24 cellular contexts compared by ENCODE assay signal in the genomic region with DNA sequence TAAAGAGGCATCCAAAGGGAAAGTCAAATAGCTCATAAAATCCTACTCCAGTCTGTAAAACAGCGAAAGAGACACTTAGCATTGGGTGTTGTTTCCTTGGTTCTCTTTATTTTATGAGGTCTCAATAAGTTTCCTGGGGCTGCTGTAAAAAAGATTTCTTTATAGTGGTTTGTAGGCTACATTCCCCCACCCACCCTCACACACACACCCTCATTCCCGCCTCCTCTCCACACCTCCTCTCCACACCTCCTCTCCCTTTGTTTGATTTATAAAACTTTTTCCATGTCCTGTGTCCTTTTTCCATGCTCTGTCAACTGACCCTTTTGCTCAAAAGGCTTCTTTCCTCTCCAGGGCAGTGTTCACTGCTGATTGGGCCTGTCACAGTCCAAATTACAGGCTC.
DNase-seq lines count a peak whose midpoint lies in the region; ATAC-seq and TF ChIP-seq lines count a peak whose summit lies in the region.
"Had no signal": no experiment of that assay in that cellular context is flagged by ENCODE, and none has a peak within 500 bp of the region (broad histone marks: within the 10 kb centered on the region; RNA-seq: fewer than 3 reads in every experiment).

No MANE protein-coding gene starts in this region.

- ATAC-seq in esophagus mucosa: no peak
- ATAC-seq: A549, GM12878 had no signal

- no peaks in the 10 kb centered on the region for H3K9me3 ChIP-seq in right atrium auricular region
- H3K9me3 ChIP-seq: BE2C had no signal

- no peak overlapping the region for H3K27ac ChIP-seq in right atrium auricular region
- H3K27ac ChIP-seq: A549, GM23248 had no signal

- H3K4me1 Mint-ChIP-seq in mesothelial cell of epicardium (no peaks in the 10 kb centered on the region), neural crest cell (peaks cover 4% of the 10 kb centered on the region)
- H3K4me1 Mint-ChIP-seq: CD14-positive monocyte; CD8-positive, alpha-beta memory T cell had no signal

- H3K27ac Mint-ChIP-seq in mesothelial cell of epicardium (peak overlapping the region; percentile 39), neural crest cell (ENCODE audit: unreplicated experiment) (peak overlapping the region; percentile 68)
- H3K27ac Mint-ChIP-seq: CD14-positive monocyte; CD4-positive, alpha-beta T cell had no signal

- H3K4me3 ChIP-seq in LNCaP clone FGC (ENCODE audit: low read depth, low read length) (no peak overlapping the region), right atrium auricular region (no peak overlapping the region)
- H3K4me3 ChIP-seq: A549; BLaER1 treated with 17β-estradiol and CSF1 and Interleukin-3, amounts not matched to agents 10 nM and 100 nM; GM12878; GM23248 had no signal

- no peaks in the 10 kb centered on the region for H3K36me3 Mint-ChIP-seq in mesothelial cell of epicardium
- peaks cover 5% of the 10 kb centered on the region for H3K36me3 Mint-ChIP-seq in neural crest cell (ENCODE audit: low read depth)
- H3K36me3 Mint-ChIP-seq: CD14-positive monocyte had no signal

- TF ChIP-seq CTCF in LNCaP clone FGC (IDR thresholded peaks at IDR 0.05; ENCODE audit: control insufficient read depth, extremely low read depth, insufficient read depth): no peak
- TF ChIP-seq CTCF in mesothelial cell of epicardium (IDR thresholded peaks at IDR 0.05; ENCODE audit: unreplicated experiment): no peak
- no peak for TF ChIP-seq CTCF in neural crest cell (conservative IDR thresholded peaks at IDR 0.05)
- TF ChIP-seq CTCF in right atrium auricular region (IDR thresholded peaks at IDR 0.05): no peak

- H3K4me3 Mint-ChIP-seq in mesothelial cell of epicardium (no peak overlapping the region), neural crest cell (no peak overlapping the region)
- H3K4me3 Mint-ChIP-seq: CD14-positive monocyte; CD4-positive, alpha-beta T cell; CD8-positive, alpha-beta memory T cell had no signal

- H3K27me3 ChIP-seq in right atrium auricular region: no peaks in the 10 kb centered on the region
- H3K27me3 ChIP-seq: BE2C; BLaER1 treated with 17β-estradiol and CSF1 and Interleukin-3, amounts not matched to agents 10 nM and 100 nM had no signal

- no peaks in the 10 kb centered on the region for H3K36me3 ChIP-seq in right atrium auricular region
- H3K36me3 ChIP-seq: BE2C; BLaER1 treated with 17β-estradiol and CSF1 and Interleukin-3, amounts not matched to agents 10 nM and 100 nM had no signal

- H3K4me1 ChIP-seq in right atrium auricular region: no peaks in the 10 kb centered on the region
- H3K4me1 ChIP-seq: A549, BE2C had no signal

- peak; percentile 32 for DNase-seq in LNCaP clone FGC (ENCODE audit: low read depth)
- DNase-seq in SW480 (ENCODE audit: low spot score): peak; percentile 9
- no peak for DNase-seq in mesothelial cell of epicardium (ENCODE audit: low spot score in 2 of 2, unreplicated experiment in 2 of 2)
- no peak for DNase-seq in neural crest cell (ENCODE audit: low read depth, low spot score)
- DNase-seq in right atrium auricular region (ENCODE audit: low spot score): no peak
- no peak for DNase-seq in NCI-H1436 (lab: John Stamatoyannopoulos, UW)
- DNase-seq in NCI-H82 (lab: John Stamatoyannopoulos, UW): no peak
- DNase-seq: 8988T; ACHN; AML-193; BE2C; CD4-positive, alpha-beta T cell; CD8-positive, alpha-beta memory T cell; DMS 273 treated with DMSO at 0.1 percent for 48 hours; DMS79; EL; GM23248; H7; HCEC 1CT had no signal

- H3K27me3 Mint-ChIP-seq in mesothelial cell of epicardium (ENCODE audit: low read depth) (peaks cover 3% of the 10 kb centered on the region), neural crest cell (ENCODE audit: low read depth) (no peaks in the 10 kb centered on the region)
- H3K27me3 Mint-ChIP-seq: CD4-positive, alpha-beta T cell had no signal

- peaks cover 19% of the 10 kb centered on the region for H3K9me3 Mint-ChIP-seq in mesothelial cell of epicardium
- H3K9me3 Mint-ChIP-seq in neural crest cell: peaks cover 14% of the 10 kb centered on the region

Comparison
In these comparisons a context has a peak if more than half of its experiments do, and no peak if none do; other contexts are left out.
1. DNase-seq: peak in LNCaP clone FGC (single experiment) and SW480 (single experiment); none in mesothelial cell of epicardium (0 of 2), neural crest cell (single experiment), right atrium auricular region (single experiment), NCI-H1436 (single experiment) and NCI-H82 (single experiment).